Comparison of ENCODE assay signal across 28 cellular contexts in the genomic region with DNA sequence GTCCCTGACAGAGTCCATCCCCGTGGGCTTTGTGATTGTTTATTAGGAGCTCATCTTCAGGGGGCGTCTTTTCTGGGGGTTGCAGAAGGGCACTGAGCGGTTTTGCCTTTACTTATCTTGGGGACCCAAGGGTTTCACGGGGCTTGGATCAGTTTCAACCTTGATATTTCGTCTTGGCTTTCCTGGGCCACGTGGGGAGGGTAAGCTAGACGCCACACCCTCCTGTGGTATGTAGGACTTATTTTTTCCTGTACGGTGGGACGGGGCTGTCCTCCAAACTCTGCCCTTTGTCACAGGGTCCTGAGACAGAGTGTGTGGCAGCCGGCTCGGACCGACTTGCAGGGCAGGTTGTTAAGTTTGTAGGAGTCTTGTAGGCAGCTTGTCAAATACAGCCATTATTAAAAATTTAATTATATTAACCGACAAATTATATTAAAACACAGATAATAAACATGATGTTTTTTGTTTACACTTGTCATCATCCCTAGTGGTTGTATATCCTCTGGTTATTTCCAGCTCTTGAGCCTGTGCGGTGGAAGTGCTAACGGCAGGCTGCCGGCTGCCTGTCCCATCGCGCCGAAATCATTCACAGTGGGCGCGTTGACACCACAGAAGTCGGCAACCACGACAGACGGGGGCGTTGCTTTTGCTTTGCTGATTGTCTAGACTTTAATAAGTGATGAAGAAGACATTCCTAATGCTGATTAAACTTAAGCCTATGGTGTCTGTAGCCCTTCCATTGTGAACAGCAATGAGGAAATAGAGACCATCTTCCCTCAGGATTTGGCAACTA.
DNase-seq lines count a peak whose midpoint lies in the region; ATAC-seq and TF ChIP-seq lines count a peak whose summit lies in the region.
"Had no signal": no experiment of that assay in that cellular context is flagged by ENCODE, and none has a peak within 500 bp of the region (broad histone marks: within the 10 kb centered on the region; RNA-seq: fewer than 3 reads in every experiment).

No MANE protein-coding gene starts in this region.

- H3K79me2 ChIP-seq in PC-9 (ENCODE audit: low read depth), result no peaks in the 10 kb centered on the region

- H3K4me2 ChIP-seq in PC-9, result no peak overlapping the region

- H3K4me3 ChIP-seq in heart right ventricle (no peak overlapping the region), RWPE2 (ENCODE audit: severe bottlenecking) (no peak overlapping the region), lower lobe of right lung (no peak overlapping the region), PC-9 (no peak overlapping the region)
- H3K4me3 ChIP-seq: ascending aorta, HAP-1, skin epidermis, tibial nerve had no signal

- no peak overlapping the region for H3K27ac ChIP-seq in heart right ventricle
- H3K27ac ChIP-seq in RWPE2 (ENCODE audit: poor library complexity, severe bottlenecking), result no peak overlapping the region
- no peak overlapping the region for H3K27ac ChIP-seq in lower lobe of right lung
- no peak overlapping the region for H3K27ac ChIP-seq in PC-9
- H3K27ac ChIP-seq: ascending aorta, skin epidermis, tibial nerve had no signal

- no peaks in the 10 kb centered on the region for H3F3A ChIP-seq in PC-9 (ENCODE audit: insufficient read depth, low read depth)

- H3K4me3 Mint-ChIP-seq in type B pancreatic cell, result no peak overlapping the region
- H3K4me3 Mint-ChIP-seq: activated naive CD8-positive, alpha-beta T cell; activated T-helper 1 cell treated with anti-CD3 and anti-CD28 coated beads, Interleukin-12 subunit alpha, Interleukin-12 subunit beta, Interleukin-2, Interleukin-4 antibody, amounts not matched to agents 30 ng/mL and 10 ng/mL and 1 ng/mL, durations not matched to agents 14 hours and 24 hours and 36 hours; stimulated activated naive CD8-positive, alpha-beta T cell treated with anti-CD3 and anti-CD28 coated beads, Interleukin-15, amount 100 ng/mL, for 72 hours had no signal

- intact Hi-C loops in Right ventricle myocardium superior (cut with DNase I) (no loop called here), heart right ventricle (cut with DNase I) (no loop called here), lower lobe of right lung (cut with DNase I) (no loop called here), PC-9 (cut with micrococcal nuclease; ENCODE audit: unreplicated experiment) (no loop called here)

- H3K27me3 Mint-ChIP-seq in type B pancreatic cell, result peaks cover 4% of the 10 kb centered on the region
- H3K27me3 Mint-ChIP-seq: IgD-negative memory B cell had no signal

- CTCF ChIA-PET in PC-9 (lab: Charles Lee), result no interaction called here

- H3K27ac Mint-ChIP-seq in type B pancreatic cell, result peak overlapping the region; percentile 9
- H3K27ac Mint-ChIP-seq: activated naive CD8-positive, alpha-beta T cell; activated T-helper 1 cell treated with anti-CD3 and anti-CD28 coated beads, Interleukin-12 subunit alpha, Interleukin-12 subunit beta, Interleukin-2, Interleukin-4 antibody, amounts not matched to agents 30 ng/mL and 10 ng/mL and 1 ng/mL, durations not matched to agents 14 hours and 24 hours and 36 hours; IgD-negative memory B cell; stimulated activated naive CD8-positive, alpha-beta T cell treated with anti-CD3 and anti-CD28 coated beads, Interleukin-15, amount 100 ng/mL, for 72 hours had no signal

- peak; percentile 27 for DNase-seq in Right ventricle myocardium superior
- no peak for DNase-seq in heart right ventricle
- DNase-seq in RWPE2 (ENCODE audit: low spot score), result peak; percentile 23
- peak; percentile 27 for DNase-seq in lower lobe of right lung
- DNase-seq in type B pancreatic cell (ENCODE audit: extremely low spot score, unreplicated experiment), result peak; percentile 18
- no peak for DNase-seq in PC-9
- DNase-seq: ACHN, BE2C, caudate nucleus, cortex of kidney, foreskin fibroblast, mesendoderm, NCI-H1105, NCI-H2029, NCI-H526 treated with DMSO at 0.1 percent for 48 hours, T-helper 1 cell had no signal

- H3K4me1 ChIP-seq in heart right ventricle, result no peaks in the 10 kb centered on the region
- H3K4me1 ChIP-seq in RWPE2 (ENCODE audit: insufficient read depth, poor library complexity, severe bottlenecking), result no peaks in the 10 kb centered on the region
- no peaks in the 10 kb centered on the region for H3K4me1 ChIP-seq in lower lobe of right lung
- no peaks in the 10 kb centered on the region for H3K4me1 ChIP-seq in PC-9 (replicated peaks; ENCODE audit: insufficient read depth)
- H3K4me1 ChIP-seq: ascending aorta, BE2C, HAP-1, tibial nerve had no signal

- ATAC-seq in Right ventricle myocardium superior (ENCODE audit: poor library complexity) (no peak), heart right ventricle (no peak), RWPE2 (ENCODE audit: low read depth) (no peak), lower lobe of right lung (no peak), GM21825 (IDR thresholded peaks at IDR 0.05; ENCODE audit: unreplicated experiment) (no peak), HG03135 (IDR thresholded peaks at IDR 0.05; ENCODE audit: unreplicated experiment) (no peak)
- ATAC-seq: activated CD4-positive, CD25-positive, alpha-beta regulatory T cell treated with anti-CD3 and anti-CD28 coated beads, Interleukin-2, amount 50 U/mL, for 24 hours; esophagus mucosa; stimulated activated naive CD8-positive, alpha-beta T cell treated with anti-CD3 and anti-CD28 coated beads, Interleukin-15, amount 100 ng/mL, for 72 hours had no signal

- H4K20me1 ChIP-seq in PC-9 (ENCODE audit: insufficient read depth), result no peaks in the 10 kb centered on the region

- 65 to 68% methylated on average over 25 of the region's 25 CpGs for WGBS in heart right ventricle, 2 donors

- peaks cover 7% of the 10 kb centered on the region for H3K9me3 Mint-ChIP-seq in type B pancreatic cell

- no peaks in the 10 kb centered on the region for H3K9me2 ChIP-seq in PC-9 (ENCODE audit: insufficient read depth)

- TF ChIP-seq CTCF in heart right ventricle (IDR thresholded peaks at IDR 0.05), result no peak
- TF ChIP-seq CTCF in RWPE2 (IDR thresholded peaks at IDR 0.05; ENCODE audit: poor library complexity, severe bottlenecking), result no peak
- no peak for TF ChIP-seq CTCF in lower lobe of right lung (IDR thresholded peaks at IDR 0.05)
- no peak for TF ChIP-seq CTCF in type B pancreatic cell (conservative IDR thresholded peaks at IDR 0.05)
- TF ChIP-seq CTCF in PC-9 (conservative IDR thresholded peaks at IDR 0.05), result no peak

- H3K27me3 ChIP-seq in heart right ventricle (peaks cover 0 to 4% (median 0%) of the 10 kb centered on the region in 7 donors), RWPE2 (ENCODE audit: insufficient read depth, poor library complexity, severe bottlenecking) (peaks cover 3% of the 10 kb centered on the region), lower lobe of right lung (ENCODE audit: low read depth) (no peaks in the 10 kb centered on the region), PC-9 (ENCODE audit: insufficient read depth, low read depth) (peaks cover 100% of the 10 kb centered on the region)
- H3K27me3 ChIP-seq: ascending aorta, tibial nerve had no signal

- H3K9me3 ChIP-seq in heart right ventricle (peaks cover 0 to 47% (median 19%) of the 10 kb centered on the region in 11 donors), RWPE2 (ENCODE audit: severe bottlenecking) (peaks cover 4% of the 10 kb centered on the region), lower lobe of right lung (peaks cover 9% of the 10 kb centered on the region), PC-9 (ENCODE audit: insufficient read depth, low read depth) (0 out of 2 replicates have a peak, but pooled peaks cover 4% of the 10 kb centered on the region)
- H3K9me3 ChIP-seq: BE2C, HAP-1 had no signal

- POLR2A ChIA-PET in PC-9 (lab: Charles Lee; ENCODE audit: unreplicated experiment), result no interaction called here

- no TSS peak for BruUV-seq in PC-9 (replicated peaks; lab: Mats Ljungman, UMichigan)

- no peaks in the 10 kb centered on the region for H3K36me3 Mint-ChIP-seq in type B pancreatic cell
- H3K36me3 Mint-ChIP-seq: IgD-negative memory B cell had no signal

- H2AFZ ChIP-seq in PC-9, result no peak overlapping the region

- H3K36me3 ChIP-seq in heart right ventricle (no peaks in the 10 kb centered on the region), RWPE2 (ENCODE audit: low read depth) (no peaks in the 10 kb centered on the region), lower lobe of right lung (no peaks in the 10 kb centered on the region), PC-9 (ENCODE audit: low read depth) (0 out of 2 replicates have a peak, but pooled peaks cover 2% of the 10 kb centered on the region)
- H3K36me3 ChIP-seq: ascending aorta, BE2C, HAP-1, tibial nerve had no signal

- peaks cover 7% of the 10 kb centered on the region for H3K4me1 Mint-ChIP-seq in type B pancreatic cell (ENCODE audit: unreplicated experiment)
- H3K4me1 Mint-ChIP-seq: stimulated activated naive CD8-positive, alpha-beta T cell treated with anti-CD3 and anti-CD28 coated beads, Interleukin-15, amount 100 ng/mL, for 72 hours had no signal

Comparison
In these comparisons a context has a peak if more than half of its experiments do, and no peak if none do; other contexts are left out.
1. DNase-seq: peak in Right ventricle myocardium superior (single experiment), RWPE2 (single experiment), lower lobe of right lung (single experiment) and type B pancreatic cell (single experiment); none in heart right ventricle (0 of 2) and PC-9 (0 of 2).